Comparison of ENCODE assay signal across 8 cellular contexts in the genomic region with DNA sequence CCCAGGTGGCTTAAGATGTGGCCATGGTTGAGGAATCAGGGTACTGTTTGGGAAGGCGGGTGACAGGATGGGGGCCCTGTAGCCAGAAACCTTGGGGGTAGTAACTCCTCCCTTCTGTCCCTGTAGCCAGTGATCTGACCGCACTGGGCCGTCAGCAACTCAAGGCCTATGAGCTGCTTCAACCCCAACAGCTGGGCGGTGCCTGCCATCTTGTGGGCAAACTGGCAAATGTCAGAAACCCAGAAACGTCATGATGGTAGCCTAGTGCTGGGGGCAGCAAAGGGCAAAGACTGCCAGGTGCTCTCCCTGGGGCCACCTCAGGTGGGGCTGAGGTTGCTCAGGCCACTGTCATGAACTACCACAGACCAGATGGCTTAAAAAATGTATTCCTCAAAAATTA. TPM values are rescaled to one million over a fixed set of nuclear protein-coding genes. Genes with fewer than 3 reads are reported as not detected.
DNase-seq lines count a peak whose midpoint lies in the region; ATAC-seq and TF ChIP-seq lines count a peak whose summit lies in the region.

No MANE protein-coding gene starts in this region.

- H3K36me3 ChIP-seq in OCI-LY1 (ENCODE audit: insufficient read depth, low read length) (peaks cover 40% of the 10 kb centered on the region), mammary epithelial cell (ENCODE audit: insufficient read depth, low read length) (peaks cover 2% of the 10 kb centered on the region), aorta (ENCODE audit: control insufficient read depth in 1 of 2, insufficient read depth in 2 of 2, low read length in 1 of 2) (no peaks in the 10 kb centered on the region)

- ATAC-seq in GM21360 (IDR thresholded peaks at IDR 0.05; ENCODE audit: unreplicated experiment) = no peak
- ATAC-seq in aorta (ENCODE audit: low FRiP score) = no peak

- H3K9ac ChIP-seq in OCI-LY1 (ENCODE audit: low read length) = no peak overlapping the region
- H3K9ac ChIP-seq in mammary epithelial cell (ENCODE audit: insufficient read depth, low read length) = no peak overlapping the region

- H3K4me3 ChIP-seq in OCI-LY1 (ENCODE audit: low read depth, low read length, poor library complexity, severe bottlenecking) = no peak overlapping the region
- H3K4me3 ChIP-seq in mammary epithelial cell (replicated peaks in 1 of 3; ENCODE audit: insufficient read depth in 1 of 3, low read depth in 2 of 3, low read length in 3 of 3) = no peak overlapping the region
- H3K4me3 ChIP-seq in aorta (ENCODE audit: low read length in 2 of 2) = no peak overlapping the region

- no TSS peak for BruUV-seq in mammary epithelial cell (replicated peaks; lab: Mats Ljungman, UMichigan)

- H3K27me3 ChIP-seq in OCI-LY1 (ENCODE audit: insufficient read depth, low read length) (no peaks in the 10 kb centered on the region), mammary epithelial cell (ENCODE audit: insufficient read depth, low read length) (no peaks in the 10 kb centered on the region), aorta (ENCODE audit: control insufficient read depth in 1 of 2, insufficient read depth in 2 of 2, low read length in 1 of 2) (no peaks in the 10 kb centered on the region)

- H3K9me3 ChIP-seq in OCI-LY1 (ENCODE audit: low read length) = no peaks in the 10 kb centered on the region
- H3K9me3 ChIP-seq in mammary epithelial cell (replicated peaks; ENCODE audit: insufficient read depth, low read length) = no peaks in the 10 kb centered on the region
- no peaks in the 10 kb centered on the region for H3K9me3 ChIP-seq in aorta (ENCODE audit: control insufficient read depth, low read length)

- no peak overlapping the region for H3K4me2 ChIP-seq in OCI-LY1 (ENCODE audit: low read length)
- H3K4me2 ChIP-seq in mammary epithelial cell (ENCODE audit: insufficient read depth, low read depth, low read length) = no peak overlapping the region

- no peaks in the 10 kb centered on the region for H3K9me2 ChIP-seq in OCI-LY1 (ENCODE audit: low read depth, low read length)

- H3F3A ChIP-seq in OCI-LY1 (ENCODE audit: insufficient read depth, low read length) = no peaks in the 10 kb centered on the region

- CTCF ChIA-PET in mammary epithelial cell (lab: Charles Lee; ENCODE audit: low non-redundant PET) = no interaction called here

- intact Hi-C loops in mammary epithelial cell (cut with micrococcal nuclease) = loop anchor here (5.0 kb wide), 1 partner anchor 323 kb away; no protein-coding TSS in a partner anchor
- intact Hi-C loops in aorta (cut with DNase I) = no loop called here

- 36% methylated on average over 3 of the region's 5 CpGs for WGBS in mammary epithelial cell (ENCODE audit: low coverage, missing lambda C conversion rate)
- WGBS in aorta, 2 donors = 47 to 50% methylated on average over 5 of the region's 5 CpGs

- H3K4me1 ChIP-seq in OCI-LY1 (ENCODE audit: insufficient read depth, low read length, severe bottlenecking) = peaks cover 25% of the 10 kb centered on the region
- peaks cover 14% of the 10 kb centered on the region for H3K4me1 ChIP-seq in mammary epithelial cell (ENCODE audit: insufficient read depth, low read length)
- H3K4me1 ChIP-seq in aorta (ENCODE audit: control insufficient read depth in 1 of 2, insufficient read depth in 2 of 2, low read length in 2 of 2) = no peaks in the 10 kb centered on the region

- peaks cover 21% of the 10 kb centered on the region for H3K79me2 ChIP-seq in OCI-LY1 (ENCODE audit: insufficient read depth, low read length)
- H3K79me2 ChIP-seq in mammary epithelial cell (ENCODE audit: insufficient read depth, low read length) = peaks cover 81% of the 10 kb centered on the region

- in situ Hi-C loops in mammary epithelial cell (cut with MboI; ENCODE audit: low sequenced_read_pairs in 2 of 2) = no loop called here

- peak; percentile 63 for TF ChIP-seq CTCF in OCI-LY1 (IDR thresholded peaks at IDR 0.05; ENCODE audit: low read length)
- peak; percentile 33 to 45 for TF ChIP-seq CTCF in mammary epithelial cell (conservative IDR thresholded peaks at IDR 0.05 in 1 of 2, IDR thresholded peaks at IDR 0.05 in 1 of 2; ENCODE audit: extremely low read depth in 1 of 2, insufficient read depth in 1 of 2, low read depth in 1 of 2, low read length in 2 of 2)

- DNase-seq in AG08395 (ENCODE audit: low spot score) (peak; percentile 73), GM03348 (ENCODE audit: low spot score) (peak; percentile 49), mammary epithelial cell (peak; percentile 32), midbrain (lab: John Stamatoyannopoulos, UW) (peak; percentile 81), aorta (no peak), NCI-H774 (lab: John Stamatoyannopoulos, UW) (no peak)

- no peaks in the 10 kb centered on the region for H4K20me1 ChIP-seq in OCI-LY1 (ENCODE audit: insufficient read depth, low read length)
- no peaks in the 10 kb centered on the region for H4K20me1 ChIP-seq in mammary epithelial cell (ENCODE audit: insufficient read depth, low read length)

- no peak overlapping the region for H2AFZ ChIP-seq in OCI-LY1 (ENCODE audit: low read length)
- no peak overlapping the region for H2AFZ ChIP-seq in mammary epithelial cell (ENCODE audit: low read depth, low read length)

- dilution Hi-C loops in mammary epithelial cell (cut with HindIII; ENCODE audit: low sequenced_read_pairs) = no loop called here

- no peak overlapping the region for H3K27ac ChIP-seq in OCI-LY1 (ENCODE audit: low read depth, low read length, poor library complexity, severe bottlenecking)
- H3K27ac ChIP-seq in mammary epithelial cell (ENCODE audit: insufficient read depth, low read depth, low read length) = no peak overlapping the region
- H3K27ac ChIP-seq in aorta (ENCODE audit: low read depth in 1 of 2, low read length in 2 of 2) = no peak overlapping the region

RNA-seq across cellular contexts. Expression of gene COPE, which starts 3.5 kb away (rescaled TPM):
- total RNA-seq in mammary epithelial cell (100 to 1,000 TPM; 180 to 226 TPM), aorta (100 to 1,000 TPM; 121 to 130 TPM)
- polyA plus RNA-seq in mammary epithelial cell (248 TPM), aorta (100 to 1,000 TPM; 166 to 180 TPM)
- polyA minus RNA-seq in mammary epithelial cell = 75.2 TPM

RNA-seq across cellular contexts. Expression of gene DDX49, which starts 3.9 kb away (rescaled TPM):
- 10 to 100 TPM; 44.2 to 47.7 TPM for total RNA-seq in mammary epithelial cell
- polyA plus RNA-seq in mammary epithelial cell = 44.4 TPM
- 27.9 TPM for polyA minus RNA-seq in mammary epithelial cell
- 10 to 100 TPM; 25.0 to 32.2 TPM for total RNA-seq in aorta
- polyA plus RNA-seq in aorta = 10 to 100 TPM; 38.2 to 51.4 TPM

RNA-seq across cellular contexts. Expression of gene CERS1, which starts 19.7 kb away (rescaled TPM):
- 1 to 10 TPM in 1 of 2 donors, under 1 TPM in 1; 0.33 to 1.4 TPM for total RNA-seq in mammary epithelial cell
- 0.65 TPM for polyA plus RNA-seq in mammary epithelial cell
- not detected for polyA minus RNA-seq in mammary epithelial cell
- 1 to 10 TPM in 1 of 2 donors, under 1 TPM in 1; 0.49 to 3.3 TPM for total RNA-seq in aorta
- polyA plus RNA-seq in aorta = 1 to 10 TPM in 1 of 2 donors, under 1 TPM in 1; 0.51 to 1.3 TPM

RNA-seq across cellular contexts. Expression of gene HOMER3, which starts 25.4 kb away (rescaled TPM):
- total RNA-seq in mammary epithelial cell (100 to 1,000 TPM; 114 to 138 TPM), aorta (10 to 100 TPM; 23.6 to 29.5 TPM)
- polyA plus RNA-seq in mammary epithelial cell (110 TPM), aorta (10 to 100 TPM; 38.9 to 59.9 TPM)
- 18.1 TPM for polyA minus RNA-seq in mammary epithelial cell

Comparison
In these comparisons a context has a peak if more than half of its experiments do, and no peak if none do; other contexts are left out.
1. DNase-seq: peak in AG08395 (single experiment), GM03348 (single experiment), mammary epithelial cell (single experiment) and midbrain (single experiment); none in aorta (0 of 2) and NCI-H774 (single experiment).